19 cellular contexts compared by ENCODE assay signal in genomic region chr6:46719099-46719498, GRCh38. TPM values are rescaled to one million over a fixed set of nuclear protein-coding genes. Genes with fewer than 3 reads are reported as not detected.
A peak's percentile ranks its signal among the peaks of the same experiment; 100 is the strongest.
DNase-seq lines count a peak whose midpoint lies in the region; ATAC-seq and TF ChIP-seq lines count a peak whose summit lies in the region.
"Had no signal": no experiment of that assay in that cellular context is flagged by ENCODE, and none has a peak within 500 bp of the region (broad histone marks: within the 10 kb centered on the region; RNA-seq: fewer than 3 reads in every experiment).

No MANE protein-coding gene starts in this region.

- intact Hi-C loops in CD8-positive, alpha-beta T cell (cut with DNase I, micrococcal nuclease): no loop called here
- intact Hi-C loops in activated CD8-positive, alpha-beta T cell treated with anti-CD3 and anti-CD28 coated beads for 36 hours (cut with micrococcal nuclease): no loop called here
- intact Hi-C loops in body of pancreas (cut with DNase I): no loop called here

- peaks cover 21% of the 10 kb centered on the region for H3K27me3 Mint-ChIP-seq in CD8-positive, alpha-beta T cell (ENCODE audit: low read depth)
- H3K27me3 Mint-ChIP-seq in activated CD8-positive, alpha-beta T cell treated with anti-CD3 and anti-CD28 coated beads for 36 hours: peaks cover 24% of the 10 kb centered on the region

- H3K27ac ChIP-seq in CD8-positive, alpha-beta T cell (ENCODE audit: low read depth, low read length): no peak overlapping the region
- H3K27ac ChIP-seq in body of pancreas: no peak overlapping the region
- H3K27ac ChIP-seq: psoas muscle had no signal

- no peak for TF ChIP-seq CTCF in kidney epithelial cell (IDR thresholded peaks at IDR 0.05; ENCODE audit: insufficient read depth, low read length, poor library complexity, severe bottlenecking)
- no peak for TF ChIP-seq CTCF in CD8-positive, alpha-beta T cell (IDR thresholded peaks at IDR 0.05)
- TF ChIP-seq CTCF in activated CD8-positive, alpha-beta T cell treated with anti-CD3 and anti-CD28 coated beads for 36 hours (IDR thresholded peaks at IDR 0.05): no peak
- TF ChIP-seq CTCF in body of pancreas (IDR thresholded peaks at IDR 0.05): no peak

- H3K27me3 ChIP-seq in kidney epithelial cell (ENCODE audit: control insufficient read depth, insufficient read depth, low read length): no peaks in the 10 kb centered on the region
- no peaks in the 10 kb centered on the region for H3K27me3 ChIP-seq in CD8-positive, alpha-beta T cell (ENCODE audit: insufficient read depth, low read length)
- no peaks in the 10 kb centered on the region for H3K27me3 ChIP-seq in body of pancreas

- POLR2A ChIA-PET in CD8-positive, alpha-beta T cell (lab: Charles Lee): no interaction called here
- POLR2A ChIA-PET in activated CD8-positive, alpha-beta T cell treated with anti-CD3 and anti-CD28 coated beads for 36 hours (lab: Charles Lee): no interaction called here

- CTCF ChIA-PET in CD8-positive, alpha-beta T cell (lab: Charles Lee): no interaction called here
- CTCF ChIA-PET in activated CD8-positive, alpha-beta T cell treated with anti-CD3 and anti-CD28 coated beads for 36 hours (lab: Charles Lee): interaction anchor here (1.3 kb wide), 1 partner anchor 10 kb away, joined by 3 read pairs; no protein-coding TSS in a partner anchor

- H3K4me3 ChIP-seq in kidney epithelial cell (ENCODE audit: low read depth, low read length) (no peak overlapping the region), body of pancreas (no peak overlapping the region)
- H3K4me3 ChIP-seq in CD8-positive, alpha-beta T cell (ENCODE audit: low read depth, low read length): no peak overlapping the region
- H3K4me3 ChIP-seq: psoas muscle had no signal

- DNase-seq in COLO829 (ENCODE audit: low spot score): peak; percentile 65
- peak; percentile 84 for DNase-seq in HPDE6-E6E7 (ENCODE audit: extremely low spot score)
- DNase-seq in astrocyte of the hippocampus (ENCODE audit: low read depth, low spot score): peak; percentile 64
- peak; percentile 85 for DNase-seq in kidney epithelial cell (ENCODE audit: low read depth)
- DNase-seq in CD8-positive, alpha-beta T cell: no peak
- DNase-seq in SKM-1 (lab: John Stamatoyannopoulos, UW; ENCODE audit: unreplicated experiment): no peak
- no peak for DNase-seq in activated CD8-positive, alpha-beta T cell treated with anti-CD3 and anti-CD28 coated beads for 36 hours
- no peak for DNase-seq in body of pancreas
- DNase-seq: activated CD8-positive, alpha-beta memory T cell treated with anti-CD3 and anti-CD28 coated beads, Interleukin-2, amount 10 ng/mL, durations not matched to agents 7 days and 5 days; NCI-H1417 treated with DMSO at 0.1 percent for 48 hours; NCI-H524; psoas muscle; stimulated activated CD4-positive, alpha-beta T cell treated with anti-CD3 and anti-CD28 coated beads, Interleukin-2, amount 100 ng/mL, for 48 hours; stimulated activated naive CD4-positive, alpha-beta T cell treated with Interleukin-2 at 50 U/mL for 16 hours had no signal

- H3K36me3 Mint-ChIP-seq in CD8-positive, alpha-beta T cell: no peaks in the 10 kb centered on the region
- no peaks in the 10 kb centered on the region for H3K36me3 Mint-ChIP-seq in activated CD8-positive, alpha-beta T cell treated with anti-CD3 and anti-CD28 coated beads for 36 hours (ENCODE audit: low read depth)
- H3K36me3 Mint-ChIP-seq: activated CD8-positive, alpha-beta memory T cell treated with anti-CD3 and anti-CD28 coated beads, Interleukin-2, amount 10 ng/mL, durations not matched to agents 7 days and 5 days; activated naive CD4-positive, alpha-beta T cell treated with anti-CD3 and anti-CD28 coated beads, Interleukin-2, amount 50 U/mL, for 24 hours had no signal

- H3K36me3 ChIP-seq in kidney epithelial cell (ENCODE audit: control insufficient read depth, insufficient read depth, low read length) (no peaks in the 10 kb centered on the region), body of pancreas (replicated peaks in 1 of 2; ENCODE audit: insufficient read depth in 1 of 2, low read depth in 2 of 2) (no peaks in the 10 kb centered on the region)
- H3K36me3 ChIP-seq in CD8-positive, alpha-beta T cell (ENCODE audit: insufficient read depth, low read length): no peaks in the 10 kb centered on the region

- H3K4me1 ChIP-seq in CD8-positive, alpha-beta T cell (ENCODE audit: insufficient read depth, low read length): no peaks in the 10 kb centered on the region
- no peaks in the 10 kb centered on the region for H3K4me1 ChIP-seq in body of pancreas
- H3K4me1 ChIP-seq: psoas muscle had no signal

- no peaks in the 10 kb centered on the region for H3K9me3 ChIP-seq in CD8-positive, alpha-beta T cell (ENCODE audit: low read length)
- H3K9me3 ChIP-seq in body of pancreas: no peaks in the 10 kb centered on the region
- H3K9me3 ChIP-seq: psoas muscle had no signal

- no peaks in the 10 kb centered on the region for H3K4me1 Mint-ChIP-seq in CD8-positive, alpha-beta T cell (ENCODE audit: low read depth)
- no peaks in the 10 kb centered on the region for H3K4me1 Mint-ChIP-seq in activated CD8-positive, alpha-beta T cell treated with anti-CD3 and anti-CD28 coated beads for 36 hours (ENCODE audit: low read depth)

- no peaks in the 10 kb centered on the region for H3K9me3 Mint-ChIP-seq in CD8-positive, alpha-beta T cell
- no peaks in the 10 kb centered on the region for H3K9me3 Mint-ChIP-seq in activated CD8-positive, alpha-beta T cell treated with anti-CD3 and anti-CD28 coated beads for 36 hours
- H3K9me3 Mint-ChIP-seq: activated naive CD4-positive, alpha-beta T cell treated with anti-CD3 and anti-CD28 coated beads, Interleukin-2, amount 50 U/mL, for 24 hours had no signal

- H3K4me3 Mint-ChIP-seq in CD8-positive, alpha-beta T cell: no peak overlapping the region
- no peak overlapping the region for H3K4me3 Mint-ChIP-seq in activated CD8-positive, alpha-beta T cell treated with anti-CD3 and anti-CD28 coated beads for 36 hours
- H3K4me3 Mint-ChIP-seq: activated CD8-positive, alpha-beta memory T cell treated with anti-CD3 and anti-CD28 coated beads, Interleukin-2, amount 10 ng/mL, durations not matched to agents 7 days and 5 days; activated naive CD4-positive, alpha-beta T cell treated with anti-CD3 and anti-CD28 coated beads, Interleukin-2, amount 50 U/mL, for 24 hours had no signal

- ATAC-seq in CD8-positive, alpha-beta T cell: no peak
- no peak for ATAC-seq in activated CD8-positive, alpha-beta T cell treated with anti-CD3 and anti-CD28 coated beads for 36 hours
- no peak for ATAC-seq in body of pancreas
- ATAC-seq: activated CD8-positive, alpha-beta memory T cell treated with anti-CD3 and anti-CD28 coated beads, Interleukin-2, amount 10 ng/mL, durations not matched to agents 7 days and 5 days; psoas muscle; Right ventricle myocardium inferior had no signal

- 17 to 19% methylated on average over 1 of the region's 1 CpG for WGBS in body of pancreas, 2 donors

- H3K27ac Mint-ChIP-seq in CD8-positive, alpha-beta T cell: no peak overlapping the region
- no peak overlapping the region for H3K27ac Mint-ChIP-seq in activated CD8-positive, alpha-beta T cell treated with anti-CD3 and anti-CD28 coated beads for 36 hours
- H3K27ac Mint-ChIP-seq: activated CD8-positive, alpha-beta memory T cell treated with anti-CD3 and anti-CD28 coated beads, Interleukin-2, amount 10 ng/mL, durations not matched to agents 7 days and 5 days; activated naive CD4-positive, alpha-beta T cell treated with anti-CD3 and anti-CD28 coated beads, Interleukin-2, amount 50 U/mL, for 24 hours had no signal

- TF ChIP-seq POLR2A in body of pancreas (IDR thresholded peaks at IDR 0.05): no peak

RNA-seq across cellular contexts. Expression of gene PLA2G7, which starts 16.1 kb away (rescaled TPM):
- total RNA-seq in kidney epithelial cell (1.1 and 1.7 TPM in 2 replicates), body of pancreas (under 1 TPM in 1 of 2 donors, not detected in 1; 0.78 TPM)
- not detected for total RNA-seq in CD8-positive, alpha-beta T cell
- not detected for total RNA-seq in activated CD8-positive, alpha-beta T cell treated with anti-CD3 and anti-CD28 coated beads for 36 hours
- total RNA-seq: activated CD8-positive, alpha-beta memory T cell treated with anti-CD3 and anti-CD28 coated beads, Interleukin-2, amount 10 ng/mL, durations not matched to agents 7 days and 5 days; G401 had no signal

RNA-seq across cellular contexts. Expression of gene ANKRD66, which starts 27.6 kb away (rescaled TPM):
- total RNA-seq in kidney epithelial cell (not detected in 2 replicates), body of pancreas (not detected)
- not detected for total RNA-seq in CD8-positive, alpha-beta T cell
- not detected for total RNA-seq in activated CD8-positive, alpha-beta T cell treated with anti-CD3 and anti-CD28 coated beads for 36 hours
- total RNA-seq: activated CD8-positive, alpha-beta memory T cell treated with anti-CD3 and anti-CD28 coated beads, Interleukin-2, amount 10 ng/mL, durations not matched to agents 7 days and 5 days; G401; H1; mononuclear cell; psoas muscle; Right ventricle myocardium inferior had no signal

RNA-seq across cellular contexts. Expression of gene TDRD6, which starts 31.4 kb away (rescaled TPM):
- total RNA-seq in kidney epithelial cell (0.08 TPM in 1 of 2 replicates, not detected in the other), body of pancreas (under 1 TPM; 0.66 to 0.78 TPM)
- not detected for total RNA-seq in CD8-positive, alpha-beta T cell
- not detected for total RNA-seq in activated CD8-positive, alpha-beta T cell treated with anti-CD3 and anti-CD28 coated beads for 36 hours
- total RNA-seq: activated CD8-positive, alpha-beta memory T cell treated with anti-CD3 and anti-CD28 coated beads, Interleukin-2, amount 10 ng/mL, durations not matched to agents 7 days and 5 days; G401; mononuclear cell had no signal

Comparison
In these comparisons a context has a peak if more than half of its experiments do, and no peak if none do; other contexts are left out.
1. DNase-seq: peak in COLO829 (single experiment), HPDE6-E6E7 (single experiment), astrocyte of the hippocampus (single experiment) and kidney epithelial cell (single experiment); none in CD8-positive, alpha-beta T cell (0 of 7), SKM-1 (single experiment), activated CD8-positive, alpha-beta T cell treated with anti-CD3 and anti-CD28 coated beads for 36 hours (single experiment) and body of pancreas (0 of 4).